ENCODE assay signal across 1 cellular context in the genomic region with DNA sequence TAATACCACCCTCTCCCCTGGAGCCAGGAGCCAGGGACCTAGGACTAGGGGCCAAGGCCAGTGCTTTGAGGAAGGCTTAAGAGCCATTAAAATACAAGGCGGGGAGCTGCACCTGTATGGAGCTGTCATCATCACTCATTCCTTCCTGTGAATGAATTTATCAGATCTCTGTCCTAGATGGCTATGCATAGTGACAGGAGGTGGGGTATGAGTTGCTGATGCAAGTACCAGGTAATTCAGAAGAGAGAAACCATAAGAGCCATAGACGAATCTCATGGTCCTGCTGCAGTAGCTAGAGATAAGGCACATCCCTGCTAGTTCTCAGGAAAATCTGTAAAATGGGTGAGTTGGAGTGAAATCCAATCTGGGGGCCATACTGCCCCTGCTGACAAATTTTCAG.
TF ChIP-seq lines count a peak whose summit lies in the region.

No MANE protein-coding gene starts in this region.

TF ChIP-seq in H1, 55 proteins besides CTCF, POLR2A, EP300 and RAD21 (continued from another document):
- TF ChIP-seq ZNF274 (IDR thresholded peaks at IDR 0.05; ENCODE audit: borderline replicate concordance, extremely low read depth, low read length) (no peak), POLR2AphosphoS5 (IDR thresholded peaks at IDR 0.05; ENCODE audit: low read depth, low read length) (no peak), YY1 (IDR thresholded peaks at IDR 0.05; ENCODE audit: low read depth, low read length) (no peak)
